Comparison of ENCODE assay signal across 1 cellular context in the genomic region with DNA sequence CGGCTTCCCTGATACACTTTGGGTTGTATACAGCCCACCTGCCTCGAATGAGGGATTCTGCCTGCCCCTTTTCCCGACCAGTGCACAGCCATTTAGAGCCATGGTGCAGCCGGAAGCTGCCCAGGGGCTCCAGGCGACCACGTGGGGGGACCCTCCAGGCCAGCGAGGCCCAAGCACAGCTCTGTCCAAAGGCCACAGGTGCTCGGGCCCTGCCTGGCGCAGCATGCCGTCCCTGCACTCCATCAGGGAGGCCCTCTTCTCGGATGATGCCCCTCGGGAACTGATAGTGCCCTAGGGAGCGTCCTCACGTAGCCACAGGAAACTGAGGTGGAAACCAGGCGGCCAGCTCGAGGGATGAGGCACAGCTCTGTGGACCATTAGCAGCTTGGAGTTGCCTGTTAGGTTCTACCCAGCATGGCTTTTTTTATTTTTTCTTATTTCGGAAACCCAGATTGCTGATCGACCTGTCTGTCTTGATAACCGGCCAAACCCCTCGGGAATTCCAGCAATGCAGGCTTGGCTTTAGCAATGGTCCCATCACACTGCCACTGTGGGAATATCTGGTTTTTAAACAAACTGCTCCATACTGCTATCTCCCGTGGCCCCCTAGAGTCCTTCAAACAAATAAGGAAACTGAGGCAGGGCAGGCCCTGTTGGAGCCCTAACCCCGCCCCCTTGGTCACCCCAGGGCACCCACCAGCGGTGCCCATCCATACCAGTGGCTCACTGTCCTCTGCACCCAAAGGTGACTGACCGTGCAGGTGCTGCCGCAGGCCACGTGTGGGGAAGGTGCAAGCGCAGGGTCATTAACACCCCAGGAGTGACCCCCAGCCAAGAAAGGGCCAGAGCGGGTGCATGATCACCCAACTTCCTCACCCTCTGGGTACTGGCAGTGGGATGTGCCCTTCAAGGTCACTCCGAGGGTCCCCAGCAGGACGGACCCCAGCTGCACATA.
TF ChIP-seq lines count a peak whose summit lies in the region.

No MANE protein-coding gene starts in this region.

TF ChIP-seq in H1, 55 proteins besides CTCF, POLR2A, EP300 and RAD21:
- TF ChIP-seq TEAD4 (IDR thresholded peaks at IDR 0.05; ENCODE audit: low read depth, low read length), result peak; percentile 51
- no peak for TF ChIP-seq KDM4A (IDR thresholded peaks at IDR 0.05; ENCODE audit: low read depth, low read length, severe bottlenecking)
